24 cellular contexts compared by ENCODE assay signal in genomic region chr19:5814847-5815246, GRCh38. TPM values are rescaled to one million over a fixed set of nuclear protein-coding genes. Genes with fewer than 3 reads are reported as not detected.
"Had no signal": no experiment of that assay in that cellular context is flagged by ENCODE, and none has a peak within 500 bp of the region (broad histone marks: within the 10 kb centered on the region; RNA-seq: fewer than 3 reads in every experiment).

No MANE protein-coding gene starts in this region.

- H3K27ac ChIP-seq: coronary artery, esophagus squamous epithelium, gastrocnemius medialis, parathyroid adenoma, right lobe of liver, tibial nerve, vagina had no signal

- H3K9ac ChIP-seq: parathyroid adenoma had no signal

- H3K27me3 Mint-ChIP-seq: activated CD4-positive, alpha-beta T cell treated with anti-CD3 and anti-CD28 coated beads, Interleukin-2, amount 10 ng/mL, durations not matched to agents 7 days and 5 days had no signal

- H3K36me3 ChIP-seq: esophagus squamous epithelium, gastrocnemius medialis, right lobe of liver, tibial nerve, vagina had no signal

- H3K4me1 ChIP-seq: gastrocnemius medialis, parathyroid adenoma, right lobe of liver, tibial nerve, vagina had no signal

- H3K9me3 Mint-ChIP-seq: activated CD4-positive, alpha-beta T cell treated with anti-CD3 and anti-CD28 coated beads, Interleukin-2, amount 10 ng/mL, durations not matched to agents 7 days and 5 days; activated CD8-positive, alpha-beta T cell treated with anti-CD3 and anti-CD28 coated beads for 36 hours; activated naive CD8-positive, alpha-beta T cell treated with anti-CD3 and anti-CD28 coated beads, Interleukin-2, amount 50 U/mL, for 24 hours; activated T-helper 1 cell treated with anti-CD3 and anti-CD28 coated beads, Interleukin-12 subunit alpha, Interleukin-12 subunit beta, Interleukin-2, Interleukin-4 antibody, amounts not matched to agents 30 ng/mL and 10 ng/mL and 1 ng/mL, durations not matched to agents 14 hours and 24 hours and 36 hours; mesothelial cell of epicardium; natural killer cell; stimulated activated naive CD8-positive, alpha-beta T cell treated with anti-CD3 and anti-CD28 coated beads, Interleukin-15, Interleukin-2, amounts not matched to agents 100 ng/mL and 50 ng/mL, for 24 hours had no signal

- H3K27ac Mint-ChIP-seq: activated CD4-positive, alpha-beta T cell treated with anti-CD3 and anti-CD28 coated beads, Interleukin-2, amount 10 ng/mL, durations not matched to agents 7 days and 5 days; activated CD8-positive, alpha-beta T cell treated with anti-CD3 and anti-CD28 coated beads for 36 hours; activated naive CD8-positive, alpha-beta T cell treated with anti-CD3 and anti-CD28 coated beads, Interleukin-2, amount 50 U/mL, for 24 hours; activated T-helper 1 cell treated with anti-CD3 and anti-CD28 coated beads, Interleukin-12 subunit alpha, Interleukin-12 subunit beta, Interleukin-2, Interleukin-4 antibody, amounts not matched to agents 30 ng/mL and 10 ng/mL and 1 ng/mL, durations not matched to agents 14 hours and 24 hours and 36 hours; mesothelial cell of epicardium; natural killer cell; stimulated activated naive CD8-positive, alpha-beta T cell treated with anti-CD3 and anti-CD28 coated beads, Interleukin-15, Interleukin-2, amounts not matched to agents 100 ng/mL and 50 ng/mL, for 24 hours had no signal

- H3K4me3 ChIP-seq: coronary artery, esophagus squamous epithelium, gastrocnemius medialis, right lobe of liver, skin epidermis, tibial nerve, vagina had no signal

- DNase-seq: activated CD4-positive, alpha-beta T cell treated with anti-CD3 and anti-CD28 coated beads, Interleukin-2, amount 10 ng/mL, durations not matched to agents 7 days and 5 days; activated CD8-positive, alpha-beta T cell treated with anti-CD3 and anti-CD28 coated beads for 36 hours; activated gamma-delta T cell; activated naive CD4-positive, alpha-beta T cell treated with anti-CD3 and anti-CD28 coated beads, Interleukin-2, amount 50 U/mL, for 16 hours; activated naive CD8-positive, alpha-beta T cell treated with anti-CD3 and anti-CD28 coated beads, Interleukin-2, amount 50 U/mL, for 24 hours; cerebellar nuclear complex; esophagus squamous epithelium; gastrocnemius medialis; hippocampal formation; left ventricle myocardium superior; mammary epithelial cell; natural killer cell; right lobe of liver; substantia nigra had no signal

- H3K4me1 Mint-ChIP-seq: activated CD4-positive, alpha-beta T cell treated with anti-CD3 and anti-CD28 coated beads, Interleukin-2, amount 10 ng/mL, durations not matched to agents 7 days and 5 days; activated naive CD8-positive, alpha-beta T cell treated with anti-CD3 and anti-CD28 coated beads, Interleukin-2, amount 50 U/mL, for 24 hours; mesothelial cell of epicardium; natural killer cell had no signal

- H3K9me3 ChIP-seq: esophagus squamous epithelium, gastrocnemius medialis, right lobe of liver, tibial nerve, vagina had no signal

- H3K4me3 Mint-ChIP-seq: activated CD4-positive, alpha-beta T cell treated with anti-CD3 and anti-CD28 coated beads, Interleukin-2, amount 10 ng/mL, durations not matched to agents 7 days and 5 days; activated CD8-positive, alpha-beta T cell treated with anti-CD3 and anti-CD28 coated beads for 36 hours; activated naive CD8-positive, alpha-beta T cell treated with anti-CD3 and anti-CD28 coated beads, Interleukin-2, amount 50 U/mL, for 24 hours; activated T-helper 1 cell treated with anti-CD3 and anti-CD28 coated beads, Interleukin-12 subunit alpha, Interleukin-12 subunit beta, Interleukin-2, Interleukin-4 antibody, amounts not matched to agents 30 ng/mL and 10 ng/mL and 1 ng/mL, durations not matched to agents 14 hours and 24 hours and 36 hours; mesothelial cell of epicardium; natural killer cell; stimulated activated naive CD8-positive, alpha-beta T cell treated with anti-CD3 and anti-CD28 coated beads, Interleukin-15, Interleukin-2, amounts not matched to agents 100 ng/mL and 50 ng/mL, for 24 hours had no signal

- H3K36me3 Mint-ChIP-seq: mesothelial cell of epicardium, natural killer cell had no signal

- H3K27me3 ChIP-seq: right lobe of liver, vagina had no signal

- ATAC-seq: activated CD4-positive, CD25-positive, alpha-beta regulatory T cell treated with anti-CD3 and anti-CD28 coated beads, Interleukin-2, amount 50 U/mL, for 24 hours; activated CD8-positive, alpha-beta T cell treated with anti-CD3 and anti-CD28 coated beads for 36 hours; activated naive CD8-positive, alpha-beta T cell treated with anti-CD3 and anti-CD28 coated beads, Interleukin-2, amount 50 U/mL, for 24 hours; gastrocnemius medialis; left ventricle myocardium superior; natural killer cell had no signal

RNA-seq across cellular contexts. Expression of gene NRTN, which starts 10.0 kb away (rescaled TPM):
- total RNA-seq: gastrocnemius medialis, tibial nerve had no signal
- polyA plus RNA-seq: mammary epithelial cell had no signal

RNA-seq across cellular contexts. Expression of gene FUT6, which starts 24.7 kb away (rescaled TPM):
- total RNA-seq: activated CD4-positive, alpha-beta T cell treated with anti-CD3 and anti-CD28 coated beads, Interleukin-2, amount 10 ng/mL, durations not matched to agents 7 days and 5 days; activated CD8-positive, alpha-beta T cell treated with anti-CD3 and anti-CD28 coated beads for 36 hours; activated T-helper 1 cell treated with anti-CD3 and anti-CD28 coated beads, Interleukin-12 subunit alpha, Interleukin-12 subunit beta, Interleukin-2, Interleukin-4 antibody, amounts not matched to agents 30 ng/mL and 10 ng/mL and 1 ng/mL, durations not matched to agents 14 hours and 24 hours and 36 hours; left ventricle myocardium superior; mesothelial cell of epicardium; T-helper 2 cell treated with Interferon-gamma antibody and Interleukin-4, amounts not matched to agents 100 ng/mL and 5 ng/mL, for 36 hours; tibial nerve had no signal
- polyA plus RNA-seq: mammary epithelial cell had no signal

RNA-seq across cellular contexts. Expression of gene FUT3, which starts 36.4 kb away (rescaled TPM):
- total RNA-seq: activated CD4-positive, alpha-beta T cell treated with anti-CD3 and anti-CD28 coated beads, Interleukin-2, amount 10 ng/mL, durations not matched to agents 7 days and 5 days; activated CD8-positive, alpha-beta T cell treated with anti-CD3 and anti-CD28 coated beads for 36 hours; activated T-helper 1 cell treated with anti-CD3 and anti-CD28 coated beads, Interleukin-12 subunit alpha, Interleukin-12 subunit beta, Interleukin-2, Interleukin-4 antibody, amounts not matched to agents 30 ng/mL and 10 ng/mL and 1 ng/mL, durations not matched to agents 14 hours and 24 hours and 36 hours; left ventricle myocardium superior; natural killer cell; T-helper 2 cell treated with Interferon-gamma antibody and Interleukin-4, amounts not matched to agents 100 ng/mL and 5 ng/mL, for 36 hours had no signal
